8 cellular contexts compared by ENCODE assay signal in the genomic region with DNA sequence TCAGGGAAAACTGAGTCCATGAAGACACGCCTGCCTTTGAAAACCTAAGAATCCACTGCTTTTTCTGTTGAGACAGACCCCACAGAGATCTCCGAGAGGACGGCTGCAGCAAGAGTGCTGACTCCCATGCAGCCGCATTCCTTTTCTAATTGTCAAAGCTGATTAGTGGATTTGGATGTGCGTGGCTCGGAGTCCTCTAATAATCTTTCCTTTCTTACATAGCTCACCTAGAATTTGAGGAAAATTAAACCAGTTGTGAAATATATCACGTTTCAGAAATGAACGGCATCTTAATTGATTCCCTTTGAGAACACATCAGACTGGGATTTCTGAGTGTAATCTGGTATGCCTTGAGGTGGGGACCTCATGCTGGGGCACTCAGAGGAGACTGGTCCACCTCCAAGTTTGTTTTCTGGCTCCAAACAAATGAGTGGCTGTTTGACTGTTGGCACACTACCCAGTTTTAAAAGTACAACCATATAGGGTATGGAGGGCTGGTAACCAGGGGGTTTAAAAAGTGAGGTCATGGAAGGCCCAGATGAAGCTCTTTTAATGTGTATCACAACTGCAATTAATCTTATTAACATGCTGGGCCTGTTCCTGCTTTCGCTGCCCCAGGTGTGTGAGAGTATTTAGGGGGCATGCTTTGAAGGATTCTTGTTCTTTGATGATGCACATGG.
DNase-seq lines count a peak whose midpoint lies in the region; ATAC-seq and TF ChIP-seq lines count a peak whose summit lies in the region.

No MANE protein-coding gene starts in this region.

- intact Hi-C loops in activated naive CD4-positive, alpha-beta T cell treated with anti-CD3 and anti-CD28 coated beads for 36 hours (cut with micrococcal nuclease), result no loop called here
- intact Hi-C loops in left ventricle myocardium inferior (cut with micrococcal nuclease), result loop anchor here (10.0 kb wide), 1 partner anchor 59 kb away; the partner anchor contains the start of gene RASSF3

- H3K4me1 Mint-ChIP-seq in activated naive CD4-positive, alpha-beta T cell treated with anti-CD3 and anti-CD28 coated beads for 36 hours (ENCODE audit: low read depth), result peaks cover 92% of the 10 kb centered on the region

- H3K9me3 ChIP-seq in SK-N-MC (ENCODE audit: low read depth, low read length) (no peaks in the 10 kb centered on the region), left ventricle myocardium inferior (replicated peaks) (no peaks in the 10 kb centered on the region), upper lobe of left lung (no peaks in the 10 kb centered on the region)

- no peak for ATAC-seq in activated naive CD4-positive, alpha-beta T cell treated with anti-CD3 and anti-CD28 coated beads, Interleukin-2, amount 50 U/mL, for 72 hours
- ATAC-seq in upper lobe of left lung (ENCODE audit: low FRiP score in 2 of 2) (no peak), GM21381 (IDR thresholded peaks at IDR 0.05; ENCODE audit: unreplicated experiment) (no peak), GM19324 (IDR thresholded peaks at IDR 0.05; ENCODE audit: low FRiP score, unreplicated experiment) (no peak), HG03469 (IDR thresholded peaks at IDR 0.05; ENCODE audit: unreplicated experiment) (no peak)

- H3K9ac ChIP-seq in SK-N-MC (ENCODE audit: insufficient read length), result peak overlapping the region; percentile 32

- no peaks in the 10 kb centered on the region for H3K27me3 Mint-ChIP-seq in activated naive CD4-positive, alpha-beta T cell treated with anti-CD3 and anti-CD28 coated beads for 36 hours (ENCODE audit: low read depth)

- DNase-seq in activated naive CD4-positive, alpha-beta T cell treated with anti-CD3 and anti-CD28 coated beads for 36 hours, result no peak
- no peak for DNase-seq in activated naive CD4-positive, alpha-beta T cell treated with anti-CD3 and anti-CD28 coated beads, Interleukin-2, amount 50 U/mL, for 72 hours (ENCODE audit: low spot score in 2 of 2)
- DNase-seq in SK-N-MC (ENCODE audit: low read depth, low spot score) (no peak), left ventricle myocardium inferior (no peak), upper lobe of left lung (no peak)

- TF ChIP-seq POLR2A in upper lobe of left lung (IDR thresholded peaks at IDR 0.05), result no peak

- H3K27ac Mint-ChIP-seq in activated naive CD4-positive, alpha-beta T cell treated with anti-CD3 and anti-CD28 coated beads for 36 hours, result peak overlapping the region; percentile 75
- peak overlapping the region in 1 of 2 donors; percentile 83 for H3K27ac Mint-ChIP-seq in activated naive CD4-positive, alpha-beta T cell treated with anti-CD3 and anti-CD28 coated beads, Interleukin-2, amount 50 U/mL, for 72 hours

- H3K36me3 Mint-ChIP-seq in activated naive CD4-positive, alpha-beta T cell treated with anti-CD3 and anti-CD28 coated beads for 36 hours (ENCODE audit: low read depth), result peaks cover 2% of the 10 kb centered on the region
- H3K36me3 Mint-ChIP-seq in activated naive CD4-positive, alpha-beta T cell treated with anti-CD3 and anti-CD28 coated beads, Interleukin-2, amount 50 U/mL, for 72 hours, result no peaks in the 10 kb centered on the region

- CTCF ChIA-PET in activated naive CD4-positive, alpha-beta T cell treated with anti-CD3 and anti-CD28 coated beads for 36 hours (lab: Charles Lee), result interaction anchor here (1.0 to 1.3 kb wide), 2 partner anchors 10 to 63 kb away, joined by 3 read pairs; no protein-coding TSS in a partner anchor

- H3K4me1 ChIP-seq in left ventricle myocardium inferior, result peaks cover 98% of the 10 kb centered on the region
- peaks cover 81 to 94% (median 85%) of the 10 kb centered on the region in 4 donors for H3K4me1 ChIP-seq in upper lobe of left lung

- H3K4me3 ChIP-seq in SK-N-MC (peak overlapping the region; percentile 56), left ventricle myocardium inferior (no peak overlapping the region), upper lobe of left lung (no peak overlapping the region)

- no peak for TF ChIP-seq EP300 in upper lobe of left lung (IDR thresholded peaks at IDR 0.05)

- H3K27me3 ChIP-seq in left ventricle myocardium inferior (ENCODE audit: low read depth), result no peaks in the 10 kb centered on the region
- H3K27me3 ChIP-seq in upper lobe of left lung, result no peaks in the 10 kb centered on the region

- TF ChIP-seq CTCF in left ventricle myocardium inferior (IDR thresholded peaks at IDR 0.05; ENCODE audit: borderline replicate concordance) (no peak), upper lobe of left lung (IDR thresholded peaks at IDR 0.05) (no peak)

- no peaks in the 10 kb centered on the region for H3K9me3 Mint-ChIP-seq in activated naive CD4-positive, alpha-beta T cell treated with anti-CD3 and anti-CD28 coated beads for 36 hours
- no peaks in the 10 kb centered on the region for H3K9me3 Mint-ChIP-seq in activated naive CD4-positive, alpha-beta T cell treated with anti-CD3 and anti-CD28 coated beads, Interleukin-2, amount 50 U/mL, for 72 hours

- H3K27ac ChIP-seq in SK-N-MC (peak overlapping the region; percentile 82), left ventricle myocardium inferior (replicated peaks) (peak overlapping the region; percentile 74), upper lobe of left lung (peak overlapping the region; percentile 15 to 82 (median 78))

- H3K36me3 ChIP-seq in SK-N-MC (ENCODE audit: insufficient read depth, low read length) (no peaks in the 10 kb centered on the region), left ventricle myocardium inferior (no peaks in the 10 kb centered on the region), upper lobe of left lung (no peaks in the 10 kb centered on the region)

- WGBS in upper lobe of left lung, 2 donors, result 65 to 69% methylated on average over 9 of the region's 9 CpGs

- no peak overlapping the region for H3K4me3 Mint-ChIP-seq in activated naive CD4-positive, alpha-beta T cell treated with anti-CD3 and anti-CD28 coated beads for 36 hours
